1 cellular context compared by ENCODE assay signal in the genomic region with DNA sequence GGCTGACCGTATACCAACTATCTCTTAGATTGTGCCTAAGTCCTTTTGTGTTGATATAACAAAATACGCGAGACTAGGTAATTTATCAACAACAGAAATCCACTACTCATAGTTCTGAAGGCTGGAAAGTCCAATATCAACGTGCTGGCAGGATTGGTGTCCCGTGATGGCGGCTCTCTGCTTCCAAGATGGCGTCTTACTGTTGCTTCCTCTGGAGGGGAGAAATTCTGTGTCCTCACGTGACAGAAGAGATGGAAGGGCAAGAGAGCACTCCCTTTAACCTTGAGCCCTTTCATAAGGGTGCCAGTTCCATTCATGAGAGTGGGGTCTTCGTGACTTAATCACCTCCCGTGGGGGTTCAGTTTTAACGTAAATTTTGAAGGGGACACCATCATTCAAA.
TF ChIP-seq lines count a peak whose summit lies in the region.

No MANE protein-coding gene starts in this region.

TF ChIP-seq in K562, 482 proteins besides CTCF, POLR2A, EP300 and RAD21:
- TF ChIP-seq CBX3 (IDR thresholded peaks at IDR 0.05; ENCODE audit: borderline replicate concordance in 1 of 2, low read length in 2 of 2), result no peak
- peak; percentile 53 to 92 (median 63) for TF ChIP-seq YY1 (IDR thresholded peaks at IDR 0.05; ENCODE audit: borderline replicate concordance in 1 of 3, control insufficient read depth in 1 of 3, extremely low read depth in 1 of 3, insufficient read depth in 3 of 3, insufficient read length in 1 of 3, insufficient replicate concordance in 2 of 3, low read depth in 1 of 3, low read length in 2 of 3)
- TF ChIP-seq OTX1 (CRISPR knock-in tag; IDR thresholded peaks at IDR 0.05), result no peak
- TF ChIP-seq, protein P1, sequence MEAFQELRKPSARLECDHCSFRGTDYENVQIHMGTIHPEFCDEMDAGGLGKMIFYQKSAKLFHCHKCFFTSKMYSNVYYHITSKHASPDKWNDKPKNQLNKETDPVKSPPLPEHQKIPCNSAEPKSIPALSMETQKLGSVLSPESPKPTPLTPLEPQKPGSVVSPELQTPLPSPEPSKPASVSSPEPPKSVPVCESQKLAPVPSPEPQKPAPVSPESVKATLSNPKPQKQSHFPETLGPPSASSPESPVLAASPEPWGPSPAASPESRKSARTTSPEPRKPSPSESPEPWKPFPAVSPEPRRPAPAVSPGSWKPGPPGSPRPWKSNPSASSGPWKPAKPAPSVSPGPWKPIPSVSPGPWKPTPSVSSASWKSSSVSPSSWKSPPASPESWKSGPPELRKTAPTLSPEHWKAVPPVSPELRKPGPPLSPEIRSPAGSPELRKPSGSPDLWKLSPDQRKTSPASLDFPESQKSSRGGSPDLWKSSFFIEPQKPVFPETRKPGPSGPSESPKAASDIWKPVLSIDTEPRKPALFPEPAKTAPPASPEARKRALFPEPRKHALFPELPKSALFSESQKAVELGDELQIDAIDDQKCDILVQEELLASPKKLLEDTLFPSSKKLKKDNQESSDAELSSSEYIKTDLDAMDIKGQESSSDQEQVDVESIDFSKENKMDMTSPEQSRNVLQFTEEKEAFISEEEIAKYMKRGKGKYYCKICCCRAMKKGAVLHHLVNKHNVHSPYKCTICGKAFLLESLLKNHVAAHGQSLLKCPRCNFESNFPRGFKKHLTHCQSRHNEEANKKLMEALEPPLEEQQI (IDR thresholded peaks at IDR 0.05), result no peak
- no peak for TF ChIP-seq ZNF436 (CRISPR knock-in tag; IDR thresholded peaks at IDR 0.05)
- TF ChIP-seq MTF1 (CRISPR knock-in tag; IDR thresholded peaks at IDR 0.05; ENCODE audit: borderline replicate concordance), result no peak
- peak; percentile 44; the same call in 1 of the 2 replicates for TF ChIP-seq BHLHE40 (IDR thresholded peaks at IDR 0.05; ENCODE audit: low read length)
- no peak for TF ChIP-seq ELF1 (tag; IDR thresholded peaks at IDR 0.05)
- TF ChIP-seq USF2 (CRISPR knock-in tag; IDR thresholded peaks at IDR 0.05), result peak; percentile 69
- TF ChIP-seq TEAD4 (IDR thresholded peaks at IDR 0.05; ENCODE audit: low read length), result peak; percentile 48; the same call in 1 of the 2 replicates
- TF ChIP-seq TEAD4 (CRISPR knock-in tag; IDR thresholded peaks at IDR 0.05; ENCODE audit: borderline replicate concordance), result no peak
- no peak for TF ChIP-seq MCM7 (IDR thresholded peaks at IDR 0.05)
- TF ChIP-seq SRSF1 (IDR thresholded peaks at IDR 0.05; ENCODE audit: low read depth, low read length), result no peak
- TF ChIP-seq JUN (IDR thresholded peaks at IDR 0.05; ENCODE audit: borderline replicate concordance, low read depth, low read length), result no peak
- no peak for TF ChIP-seq JUN (CRISPR knock-in tag; IDR thresholded peaks at IDR 0.05; ENCODE audit: borderline replicate concordance)
- no peak for TF ChIP-seq LEF1 (IDR thresholded peaks at IDR 0.05)
- TF ChIP-seq HIVEP1 (CRISPR knock-in tag; IDR thresholded peaks at IDR 0.05), result no peak
- TF ChIP-seq, protein P2, sequence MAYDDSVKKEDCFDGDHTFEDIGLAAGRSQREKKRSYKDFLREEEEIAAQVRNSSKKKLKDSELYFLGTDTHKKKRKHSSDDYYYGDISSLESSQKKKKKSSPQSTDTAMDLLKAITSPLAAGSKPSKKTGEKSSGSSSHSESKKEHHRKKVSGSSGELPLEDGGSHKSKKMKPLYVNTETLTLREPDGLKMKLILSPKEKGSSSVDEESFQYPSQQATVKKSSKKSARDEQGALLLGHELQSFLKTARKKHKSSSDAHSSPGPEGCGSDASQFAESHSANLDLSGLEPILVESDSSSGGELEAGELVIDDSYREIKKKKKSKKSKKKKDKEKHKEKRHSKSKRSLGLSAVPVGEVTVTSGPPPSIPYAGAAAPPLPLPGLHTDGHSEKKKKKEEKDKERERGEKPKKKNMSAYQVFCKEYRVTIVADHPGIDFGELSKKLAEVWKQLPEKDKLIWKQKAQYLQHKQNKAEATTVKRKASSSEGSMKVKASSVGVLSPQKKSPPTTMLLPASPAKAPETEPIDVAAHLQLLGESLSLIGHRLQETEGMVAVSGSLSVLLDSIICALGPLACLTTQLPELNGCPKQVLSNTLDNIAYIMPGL (CRISPR knock-in tag; IDR thresholded peaks at IDR 0.05), result no peak
- TF ChIP-seq HNRNPLL (IDR thresholded peaks at IDR 0.05; ENCODE audit: low read depth, low read length, poor library complexity, severe bottlenecking), result no peak
- TF ChIP-seq ZNF316 (IDR thresholded peaks at IDR 0.05), result no peak
- no peak for TF ChIP-seq ZFX (CRISPR knock-in tag; IDR thresholded peaks at IDR 0.05)
- TF ChIP-seq POLR2G (IDR thresholded peaks at IDR 0.05; ENCODE audit: low read depth, low read length), result no peak
- TF ChIP-seq SMARCE1 (IDR thresholded peaks at IDR 0.05), result no peak
- TF ChIP-seq SMAD1 (IDR thresholded peaks at IDR 0.05; ENCODE audit: low read depth, low read length, partially characterized antibody), result no peak
- TF ChIP-seq MNT (conservative IDR thresholded peaks at IDR 0.05), result no peak
- TF ChIP-seq FUS (optimal IDR thresholded peaks at IDR 0.05; ENCODE audit: low read depth, low read length), result no peak
- peak; percentile 60; the same call in 1 of the 2 replicates for TF ChIP-seq EHMT2 (IDR thresholded peaks at IDR 0.05)
- TF ChIP-seq, protein P3, sequence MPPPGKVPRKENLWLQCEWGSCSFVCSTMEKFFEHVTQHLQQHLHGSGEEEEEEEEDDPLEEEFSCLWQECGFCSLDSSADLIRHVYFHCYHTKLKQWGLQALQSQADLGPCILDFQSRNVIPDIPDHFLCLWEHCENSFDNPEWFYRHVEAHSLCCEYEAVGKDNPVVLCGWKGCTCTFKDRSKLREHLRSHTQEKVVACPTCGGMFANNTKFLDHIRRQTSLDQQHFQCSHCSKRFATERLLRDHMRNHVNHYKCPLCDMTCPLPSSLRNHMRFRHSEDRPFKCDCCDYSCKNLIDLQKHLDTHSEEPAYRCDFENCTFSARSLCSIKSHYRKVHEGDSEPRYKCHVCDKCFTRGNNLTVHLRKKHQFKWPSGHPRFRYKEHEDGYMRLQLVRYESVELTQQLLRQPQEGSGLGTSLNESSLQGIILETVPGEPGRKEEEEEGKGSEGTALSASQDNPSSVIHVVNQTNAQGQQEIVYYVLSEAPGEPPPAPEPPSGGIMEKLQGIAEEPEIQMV (tag; conservative IDR thresholded peaks at IDR 0.05; ENCODE audit: low read depth), result no peak
- TF ChIP-seq HMGN3 (IDR thresholded peaks at IDR 0.05; ENCODE audit: borderline replicate concordance, extremely low read depth, insufficient read length, low read depth, low read length), result no peak
- TF ChIP-seq RBM34 (IDR thresholded peaks at IDR 0.05; ENCODE audit: borderline replicate concordance, insufficient read depth, low read length), result no peak
- TF ChIP-seq ARNT (IDR thresholded peaks at IDR 0.05), result no peak
- no peak for TF ChIP-seq ZNF12 (CRISPR knock-in tag; IDR thresholded peaks at IDR 0.05)
- TF ChIP-seq MYBL2 (IDR thresholded peaks at IDR 0.05; ENCODE audit: low read depth), result no peak
- no peak for TF ChIP-seq MYBL2 (CRISPR knock-in tag; IDR thresholded peaks at IDR 0.05; ENCODE audit: borderline replicate concordance)
- TF ChIP-seq, protein P4, sequence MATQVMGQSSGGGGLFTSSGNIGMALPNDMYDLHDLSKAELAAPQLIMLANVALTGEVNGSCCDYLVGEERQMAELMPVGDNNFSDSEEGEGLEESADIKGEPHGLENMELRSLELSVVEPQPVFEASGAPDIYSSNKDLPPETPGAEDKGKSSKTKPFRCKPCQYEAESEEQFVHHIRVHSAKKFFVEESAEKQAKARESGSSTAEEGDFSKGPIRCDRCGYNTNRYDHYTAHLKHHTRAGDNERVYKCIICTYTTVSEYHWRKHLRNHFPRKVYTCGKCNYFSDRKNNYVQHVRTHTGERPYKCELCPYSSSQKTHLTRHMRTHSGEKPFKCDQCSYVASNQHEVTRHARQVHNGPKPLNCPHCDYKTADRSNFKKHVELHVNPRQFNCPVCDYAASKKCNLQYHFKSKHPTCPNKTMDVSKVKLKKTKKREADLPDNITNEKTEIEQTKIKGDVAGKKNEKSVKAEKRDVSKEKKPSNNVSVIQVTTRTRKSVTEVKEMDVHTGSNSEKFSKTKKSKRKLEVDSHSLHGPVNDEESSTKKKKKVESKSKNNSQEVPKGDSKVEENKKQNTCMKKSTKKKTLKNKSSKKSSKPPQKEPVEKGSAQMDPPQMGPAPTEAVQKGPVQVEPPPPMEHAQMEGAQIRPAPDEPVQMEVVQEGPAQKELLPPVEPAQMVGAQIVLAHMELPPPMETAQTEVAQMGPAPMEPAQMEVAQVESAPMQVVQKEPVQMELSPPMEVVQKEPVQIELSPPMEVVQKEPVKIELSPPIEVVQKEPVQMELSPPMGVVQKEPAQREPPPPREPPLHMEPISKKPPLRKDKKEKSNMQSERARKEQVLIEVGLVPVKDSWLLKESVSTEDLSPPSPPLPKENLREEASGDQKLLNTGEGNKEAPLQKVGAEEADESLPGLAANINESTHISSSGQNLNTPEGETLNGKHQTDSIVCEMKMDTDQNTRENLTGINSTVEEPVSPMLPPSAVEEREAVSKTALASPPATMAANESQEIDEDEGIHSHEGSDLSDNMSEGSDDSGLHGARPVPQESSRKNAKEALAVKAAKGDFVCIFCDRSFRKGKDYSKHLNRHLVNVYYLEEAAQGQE (CRISPR knock-in tag; IDR thresholded peaks at IDR 0.05; ENCODE audit: low read depth), result no peak
- TF ChIP-seq PRPF4 (IDR thresholded peaks at IDR 0.05; ENCODE audit: insufficient read depth, low read depth, low read length, poor library complexity, severe bottlenecking), result no peak
- TF ChIP-seq TAL1 (IDR thresholded peaks at IDR 0.05), result no peak
- TF ChIP-seq ZNF41 (CRISPR knock-in tag; conservative IDR thresholded peaks at IDR 0.05), result no peak
- TF ChIP-seq SPI1 (IDR thresholded peaks at IDR 0.05; ENCODE audit: borderline replicate concordance, low read depth, low read length), result no peak
- TF ChIP-seq PHF20 (IDR thresholded peaks at IDR 0.05; ENCODE audit: partially characterized antibody), result no peak
- no peak for TF ChIP-seq ZBTB49 (CRISPR knock-in tag; IDR thresholded peaks at IDR 0.05; ENCODE audit: borderline replicate concordance)
- TF ChIP-seq ZNF23 (CRISPR knock-in tag; IDR thresholded peaks at IDR 0.05), result no peak
- no peak for TF ChIP-seq CXXC5 (CRISPR knock-in tag; IDR thresholded peaks at IDR 0.05)
- TF ChIP-seq CREBBP (IDR thresholded peaks at IDR 0.05; ENCODE audit: low read depth, low read length), result no peak
